Comparison of ENCODE assay signal across 1 cellular context in the genomic region with DNA sequence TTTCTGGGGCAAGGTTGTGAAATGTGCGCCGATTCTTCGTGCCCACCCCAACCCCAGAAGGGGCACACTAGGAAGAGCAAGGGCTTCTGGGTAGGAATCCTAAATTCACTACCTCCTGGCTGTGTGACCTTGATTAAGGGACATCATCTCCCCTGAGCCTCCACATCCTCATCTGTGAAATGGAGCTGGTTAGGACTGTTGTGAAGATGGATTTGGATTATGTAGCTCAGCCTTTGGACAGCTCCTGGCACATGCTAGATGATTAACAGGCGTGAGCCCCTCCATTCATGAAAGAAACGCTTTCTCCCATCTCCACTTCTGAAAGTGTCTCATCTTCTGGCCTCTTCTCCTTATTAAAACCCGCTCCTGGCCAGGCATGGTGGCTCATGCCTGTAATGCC.
TF ChIP-seq lines count a peak whose summit lies in the region.

No MANE protein-coding gene starts in this region.

TF ChIP-seq in A549, 52 proteins besides CTCF, POLR2A, EP300 and RAD21 (continued from another document):
- TF ChIP-seq, protein P1, sequence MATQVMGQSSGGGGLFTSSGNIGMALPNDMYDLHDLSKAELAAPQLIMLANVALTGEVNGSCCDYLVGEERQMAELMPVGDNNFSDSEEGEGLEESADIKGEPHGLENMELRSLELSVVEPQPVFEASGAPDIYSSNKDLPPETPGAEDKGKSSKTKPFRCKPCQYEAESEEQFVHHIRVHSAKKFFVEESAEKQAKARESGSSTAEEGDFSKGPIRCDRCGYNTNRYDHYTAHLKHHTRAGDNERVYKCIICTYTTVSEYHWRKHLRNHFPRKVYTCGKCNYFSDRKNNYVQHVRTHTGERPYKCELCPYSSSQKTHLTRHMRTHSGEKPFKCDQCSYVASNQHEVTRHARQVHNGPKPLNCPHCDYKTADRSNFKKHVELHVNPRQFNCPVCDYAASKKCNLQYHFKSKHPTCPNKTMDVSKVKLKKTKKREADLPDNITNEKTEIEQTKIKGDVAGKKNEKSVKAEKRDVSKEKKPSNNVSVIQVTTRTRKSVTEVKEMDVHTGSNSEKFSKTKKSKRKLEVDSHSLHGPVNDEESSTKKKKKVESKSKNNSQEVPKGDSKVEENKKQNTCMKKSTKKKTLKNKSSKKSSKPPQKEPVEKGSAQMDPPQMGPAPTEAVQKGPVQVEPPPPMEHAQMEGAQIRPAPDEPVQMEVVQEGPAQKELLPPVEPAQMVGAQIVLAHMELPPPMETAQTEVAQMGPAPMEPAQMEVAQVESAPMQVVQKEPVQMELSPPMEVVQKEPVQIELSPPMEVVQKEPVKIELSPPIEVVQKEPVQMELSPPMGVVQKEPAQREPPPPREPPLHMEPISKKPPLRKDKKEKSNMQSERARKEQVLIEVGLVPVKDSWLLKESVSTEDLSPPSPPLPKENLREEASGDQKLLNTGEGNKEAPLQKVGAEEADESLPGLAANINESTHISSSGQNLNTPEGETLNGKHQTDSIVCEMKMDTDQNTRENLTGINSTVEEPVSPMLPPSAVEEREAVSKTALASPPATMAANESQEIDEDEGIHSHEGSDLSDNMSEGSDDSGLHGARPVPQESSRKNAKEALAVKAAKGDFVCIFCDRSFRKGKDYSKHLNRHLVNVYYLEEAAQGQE (IDR thresholded peaks at IDR 0.05), result 0 out of 2 replicates have a peak, but pooled peaks have one; percentile 33
TF ChIP-seq in A549: peak in this region for 1.
